Comparison of ENCODE assay signal across 8 cellular contexts in genomic region chr13:79482271-79482970, GRCh38. TPM values are rescaled to one million over a fixed set of nuclear protein-coding genes. Genes with fewer than 3 reads are reported as not detected.
DNase-seq lines count a peak whose midpoint lies in the region; ATAC-seq and TF ChIP-seq lines count a peak whose summit lies in the region.

No MANE protein-coding gene starts in this region.

- no peaks in the 10 kb centered on the region for H3K9me3 ChIP-seq in HUES6 (ENCODE audit: control insufficient read depth, insufficient read depth, low read depth, low read length)

- peaks cover 2% of the 10 kb centered on the region for H3K79me1 ChIP-seq in mesendoderm (ENCODE audit: low read length)

- no peaks in the 10 kb centered on the region for H3K36me3 ChIP-seq in HUES6 (ENCODE audit: control insufficient read depth, insufficient read depth, low read length)
- H3K36me3 ChIP-seq in mesendoderm (ENCODE audit: control insufficient read depth, insufficient read depth, low read length), result no peaks in the 10 kb centered on the region

- no CpG with 5 or more reads among the region's 3 CpGs for WGBS in mesendoderm (ENCODE audit: extremely low coverage, insufficient coverage, low lambda C conversion rate)

- H2AK5ac ChIP-seq in mesendoderm (ENCODE audit: low read length), result no peak overlapping the region

- no peak overlapping the region for H3K23ac ChIP-seq in mesendoderm (ENCODE audit: low read length)

- TF ChIP-seq CTCF in AG04449 (IDR thresholded peaks at IDR 0.05; ENCODE audit: insufficient read depth, low read length, missing control alignments) (no peak), brain (conservative IDR thresholded peaks at IDR 0.05) (no peak)

- no peak overlapping the region for H4K8ac ChIP-seq in mesendoderm (ENCODE audit: low read depth, low read length)

- no peak overlapping the region for H3K4ac ChIP-seq in mesendoderm (ENCODE audit: low read depth, low read length)

- H3K27ac Mint-ChIP-seq in brain, result peak overlapping the region in 1 of 5 experiments; percentile 90

- no peak for DNase-seq in AG04449 (ENCODE audit: low read depth, low spot score)
- DNase-seq in mesendoderm, result no peak
- no peak for DNase-seq in stimulated activated CD4-positive, alpha-beta T cell treated with anti-CD3 and anti-CD28 coated beads, Interleukin-2, amount 100 ng/mL, for 24 hours
- no peak for DNase-seq in NCI-H2081 treated with DMSO at 0.1 percent for 48 hours (lab: John Stamatoyannopoulos, UW)
- no peak for DNase-seq in DMS53 (lab: John Stamatoyannopoulos, UW)

- H3K4me1 Mint-ChIP-seq in brain, result peaks cover 46% of the 10 kb centered on the region

- H2BK15ac ChIP-seq in mesendoderm (replicated peaks; ENCODE audit: low read depth), result no peak overlapping the region

- H3K27me3 ChIP-seq in HUES6 (ENCODE audit: control insufficient read depth, insufficient read depth, low read length) (peaks cover 14% of the 10 kb centered on the region), mesendoderm (ENCODE audit: insufficient read depth, low read length, poor library complexity) (no peaks in the 10 kb centered on the region)

- peak overlapping the region; percentile 91 for H3K4me3 ChIP-seq in AG04449 (ENCODE audit: low read depth, low read length)
- H3K4me3 ChIP-seq in HUES6 (ENCODE audit: low read depth, low read length), result peak overlapping the region; percentile 90
- no peak overlapping the region for H3K4me3 ChIP-seq in mesendoderm (ENCODE audit: low read length)

- peak overlapping the region; percentile 44 for H3K56ac ChIP-seq in mesendoderm (ENCODE audit: low read length)

- peak overlapping the region; percentile 19 for H3K4me2 ChIP-seq in mesendoderm (ENCODE audit: low read length)

- no peak overlapping the region for H3K27ac ChIP-seq in HUES6 (ENCODE audit: low read depth, low read length)
- no peak overlapping the region for H3K27ac ChIP-seq in mesendoderm (ENCODE audit: low read depth, low read length)

- H2BK5ac ChIP-seq in mesendoderm (ENCODE audit: low read length), result no peak overlapping the region

- CTCF ChIA-PET in AG04449 (lab: Yijun Ruan, JAX), result interaction anchor here (0.9 to 3.2 kb wide), 5 partner anchors 50 to 58 kb away, joined by 3 to 17 read pairs (median 5); no protein-coding TSS in a partner anchor

- peaks cover 0 to 4% (median 0%) of the 10 kb centered on the region in 5 experiments for H3K9me3 Mint-ChIP-seq in brain

- H3K27me3 Mint-ChIP-seq in brain, result peaks cover 23% of the 10 kb centered on the region

- H3K79me2 ChIP-seq in mesendoderm (ENCODE audit: control insufficient read depth, insufficient read depth, low read length), result peaks cover 23% of the 10 kb centered on the region

- POLR2A ChIA-PET in AG04449 (lab: Yijun Ruan, JAX), result interaction anchor here (0.6 to 1.5 kb wide), 3 partner anchors 9 to 25 kb away, joined by 3 to 6 read pairs (median 3); no protein-coding TSS in a partner anchor

- H3K36me3 Mint-ChIP-seq in brain, result no peaks in the 10 kb centered on the region

- no peak overlapping the region for H4K5ac ChIP-seq in mesendoderm (ENCODE audit: low read length)

- no peak overlapping the region for H3K18ac ChIP-seq in mesendoderm (ENCODE audit: low read length)

- H3K4me1 ChIP-seq in HUES6 (ENCODE audit: control insufficient read depth, insufficient read depth, low read length), result peaks cover 7% of the 10 kb centered on the region; the same call in 1 of the 2 replicates
- H3K4me1 ChIP-seq in mesendoderm (ENCODE audit: control insufficient read depth, low read depth, low read length), result peaks cover 5% of the 10 kb centered on the region

- H3K9ac ChIP-seq in HUES6 (ENCODE audit: low read length) (no peak overlapping the region), mesendoderm (ENCODE audit: low read length) (no peak overlapping the region)

- no peak for ATAC-seq in GM18909 (IDR thresholded peaks at IDR 0.05; ENCODE audit: poor library complexity, unreplicated experiment)

- peak overlapping the region; percentile 92 to 98 (median 93) for H3K4me3 Mint-ChIP-seq in brain

- no peak overlapping the region for H2BK120ac ChIP-seq in mesendoderm (ENCODE audit: low read depth, low read length)

RNA-seq across cellular contexts. Expression of gene NDFIP2, which starts 1.5 kb away (rescaled TPM):
- 14.8 TPM for polyA plus RNA-seq in brain (ENCODE audit: insufficient read depth, low read depth, low replicate concordance)
- polyA plus RNA-seq in mesendoderm (2013, experiment 1 of 2), result 19.6 TPM
- 22.7 TPM for polyA plus RNA-seq in mesendoderm (2013, experiment 2 of 2)
